Comparison of ENCODE assay signal across 39 cellular contexts in the genomic region with DNA sequence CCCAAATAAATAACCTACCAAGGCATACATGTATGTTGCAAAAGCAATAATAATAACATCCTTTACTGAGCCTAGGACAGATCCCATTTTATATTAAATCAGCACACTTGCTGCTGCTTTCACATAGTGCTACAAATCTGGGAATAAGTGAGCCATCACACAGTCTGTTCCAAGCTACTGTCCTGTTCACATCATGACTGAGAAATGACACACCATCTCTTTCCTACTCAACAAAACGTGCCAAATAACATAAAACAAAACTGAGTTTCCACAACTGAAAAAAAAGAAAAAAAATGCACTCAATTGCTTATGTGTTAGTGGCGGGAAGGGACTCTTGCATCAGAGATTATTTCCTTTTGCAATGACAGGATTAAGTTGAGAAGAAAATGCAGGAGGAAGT.
DNase-seq lines count a peak whose midpoint lies in the region; FAIRE-seq and TF ChIP-seq lines count a peak whose summit lies in the region.
"Had no signal": no experiment of that assay in that cellular context is flagged by ENCODE, and none has a peak within 500 bp of the region (broad histone marks: within the 10 kb centered on the region; RNA-seq: fewer than 3 reads in every experiment).

No MANE protein-coding gene starts in this region.

- H3K4me2 ChIP-seq in astrocyte (ENCODE audit: low read length) = peak overlapping the region; percentile 26

- CTCF ChIA-PET in activated naive CD4-positive, alpha-beta T cell treated with anti-CD3 and anti-CD28 coated beads for 36 hours (lab: Charles Lee) = interaction anchor here (0.7 kb wide), 1 partner anchor 205 kb away, joined by 3 read pairs; no protein-coding TSS in a partner anchor

- H3K9me3 Mint-ChIP-seq in astrocyte (ENCODE audit: unreplicated experiment) (no peaks in the 10 kb centered on the region), osteocyte (ENCODE audit: unreplicated experiment) (no peaks in the 10 kb centered on the region)
- H3K9me3 Mint-ChIP-seq in activated naive CD4-positive, alpha-beta T cell treated with anti-CD3 and anti-CD28 coated beads for 36 hours = no peaks in the 10 kb centered on the region
- H3K9me3 Mint-ChIP-seq: activated CD4-positive, alpha-beta T cell treated with anti-CD3 and anti-CD28 coated beads, Interleukin-2, amount 10 ng/mL, durations not matched to agents 24 days and 14 days; activated naive CD8-positive, alpha-beta T cell treated with anti-CD3 and anti-CD28 coated beads, Interleukin-2, amount 10 ng/mL, durations not matched to agents 7 days and 5 days; CD4-positive, alpha-beta memory T cell; natural killer cell had no signal

- no peak overlapping the region for H3K27ac ChIP-seq in astrocyte (ENCODE audit: low read depth, low read length)
- no peak overlapping the region for H3K27ac ChIP-seq in kidney (ENCODE audit: low read depth in 2 of 2, low read length in 2 of 2)
- H3K27ac ChIP-seq in tibial artery = peak overlapping the region; percentile 37 to 46
- H3K27ac ChIP-seq: 22Rv1, HL-60, lower lobe of right lung, SJCRH30, skin epidermis, WERI-Rb-1 had no signal

- H4K20me1 ChIP-seq in astrocyte (ENCODE audit: insufficient read depth, low read length) = no peaks in the 10 kb centered on the region

- H2AFZ ChIP-seq in astrocyte (ENCODE audit: low read depth, low read length) = no peak overlapping the region

- H3K27me3 ChIP-seq in astrocyte (ENCODE audit: insufficient read depth, low read length) (no peaks in the 10 kb centered on the region), tibial artery (no peaks in the 10 kb centered on the region)
- H3K27me3 ChIP-seq: ascending aorta, esophagus muscularis mucosa, SJCRH30 had no signal

- H3K27me3 Mint-ChIP-seq in astrocyte (ENCODE audit: low read depth, unreplicated experiment) = no peaks in the 10 kb centered on the region
- H3K27me3 Mint-ChIP-seq in osteocyte (ENCODE audit: unreplicated experiment) = no peaks in the 10 kb centered on the region
- peaks cover 2% of the 10 kb centered on the region for H3K27me3 Mint-ChIP-seq in activated naive CD4-positive, alpha-beta T cell treated with anti-CD3 and anti-CD28 coated beads for 36 hours (ENCODE audit: low read depth)
- H3K27me3 Mint-ChIP-seq: activated CD4-positive, alpha-beta T cell treated with anti-CD3 and anti-CD28 coated beads, Interleukin-2, amount 10 ng/mL, durations not matched to agents 24 days and 14 days had no signal

- TF ChIP-seq CTCF in astrocyte (IDR thresholded peaks at IDR 0.05; ENCODE audit: insufficient read depth, low read depth, low read length) = no peak
- TF ChIP-seq CTCF in kidney (IDR thresholded peaks at IDR 0.05; ENCODE audit: borderline replicate concordance, extremely low read depth, insufficient read depth) = no peak
- TF ChIP-seq CTCF in tibial artery (IDR thresholded peaks at IDR 0.05) = no peak
- TF ChIP-seq CTCF in osteocyte (IDR thresholded peaks at IDR 0.05) = no peak

- H3K9me3 ChIP-seq in astrocyte (ENCODE audit: insufficient read depth, low read depth, low read length) (no peaks in the 10 kb centered on the region), kidney (ENCODE audit: control insufficient read depth in 1 of 2, low read length in 2 of 2) (no peaks in the 10 kb centered on the region), tibial artery (no peaks in the 10 kb centered on the region)
- H3K9me3 ChIP-seq: ascending aorta, esophagus muscularis mucosa, lower lobe of right lung, mucosa of descending colon, SJCRH30 had no signal

- H3K27ac Mint-ChIP-seq in astrocyte (ENCODE audit: unreplicated experiment) (no peak overlapping the region), osteocyte (ENCODE audit: unreplicated experiment) (no peak overlapping the region)
- H3K27ac Mint-ChIP-seq in activated naive CD4-positive, alpha-beta T cell treated with anti-CD3 and anti-CD28 coated beads for 36 hours = no peak overlapping the region
- H3K27ac Mint-ChIP-seq: activated CD4-positive, alpha-beta T cell treated with anti-CD3 and anti-CD28 coated beads, Interleukin-2, amount 10 ng/mL, durations not matched to agents 24 days and 14 days; activated naive CD8-positive, alpha-beta T cell treated with anti-CD3 and anti-CD28 coated beads, Interleukin-2, amount 10 ng/mL, durations not matched to agents 7 days and 5 days; CD4-positive, alpha-beta memory T cell; endodermal cell; natural killer cell had no signal

- intact Hi-C loops in kidney (cut with DNase I) = no loop called here
- intact Hi-C loops in tibial artery (cut with DNase I; ENCODE audit: low total_unique reads) = no loop called here
- intact Hi-C loops in activated naive CD4-positive, alpha-beta T cell treated with anti-CD3 and anti-CD28 coated beads for 36 hours (cut with micrococcal nuclease) = no loop called here

- no peak overlapping the region for H3K4me3 Mint-ChIP-seq in astrocyte (ENCODE audit: unreplicated experiment)
- no peak overlapping the region for H3K4me3 Mint-ChIP-seq in osteocyte (ENCODE audit: unreplicated experiment)
- no peak overlapping the region for H3K4me3 Mint-ChIP-seq in activated naive CD4-positive, alpha-beta T cell treated with anti-CD3 and anti-CD28 coated beads for 36 hours
- H3K4me3 Mint-ChIP-seq: activated CD4-positive, alpha-beta T cell treated with anti-CD3 and anti-CD28 coated beads, Interleukin-2, amount 10 ng/mL, durations not matched to agents 24 days and 14 days; activated naive CD8-positive, alpha-beta T cell treated with anti-CD3 and anti-CD28 coated beads, Interleukin-2, amount 10 ng/mL, durations not matched to agents 7 days and 5 days; CD4-positive, alpha-beta memory T cell; endodermal cell; natural killer cell had no signal

- H3K79me2 ChIP-seq in astrocyte (ENCODE audit: insufficient read depth, low read length) = no peaks in the 10 kb centered on the region

- H3K36me3 ChIP-seq in astrocyte (ENCODE audit: insufficient read depth, low read length) (no peaks in the 10 kb centered on the region), kidney (ENCODE audit: control insufficient read depth in 1 of 2, insufficient read depth in 2 of 2, low read length in 2 of 2) (no peaks in the 10 kb centered on the region), tibial artery (no peaks in the 10 kb centered on the region)
- H3K36me3 ChIP-seq: ascending aorta, esophagus muscularis mucosa, lower lobe of right lung, SJCRH30, WERI-Rb-1 had no signal

- no peak overlapping the region for H3K9ac ChIP-seq in astrocyte (ENCODE audit: low read length)
- H3K9ac ChIP-seq in kidney (ENCODE audit: low read length in 2 of 2) = no peak overlapping the region

- H3K4me3 ChIP-seq in astrocyte (ENCODE audit: insufficient read depth, low read depth, low read length) (no peak overlapping the region), kidney (ENCODE audit: low read length in 2 of 2) (no peak overlapping the region), tibial artery (no peak overlapping the region)
- H3K4me3 ChIP-seq: ascending aorta, esophagus muscularis mucosa, lower lobe of right lung, mucosa of descending colon, SJCRH30, skin epidermis had no signal

- H3K4me1 ChIP-seq in astrocyte (ENCODE audit: insufficient read depth, low read length) (peaks cover 16% of the 10 kb centered on the region), kidney (ENCODE audit: control insufficient read depth in 1 of 2, insufficient read depth in 1 of 2, low read depth in 1 of 2, low read length in 2 of 2) (peaks cover 3 to 13% of the 10 kb centered on the region in 2 donors), tibial artery (peaks cover 0 to 33% (median 8%) of the 10 kb centered on the region in 4 donors)

- peaks cover 47% of the 10 kb centered on the region for H3K4me1 Mint-ChIP-seq in astrocyte (ENCODE audit: low read depth, unreplicated experiment)
- peaks cover 22% of the 10 kb centered on the region for H3K4me1 Mint-ChIP-seq in osteocyte (ENCODE audit: unreplicated experiment)
- H3K4me1 Mint-ChIP-seq in activated naive CD4-positive, alpha-beta T cell treated with anti-CD3 and anti-CD28 coated beads for 36 hours (ENCODE audit: low read depth) = no peaks in the 10 kb centered on the region
- H3K4me1 Mint-ChIP-seq: activated CD4-positive, alpha-beta T cell treated with anti-CD3 and anti-CD28 coated beads, Interleukin-2, amount 10 ng/mL, durations not matched to agents 24 days and 14 days; activated naive CD8-positive, alpha-beta T cell treated with anti-CD3 and anti-CD28 coated beads, Interleukin-2, amount 10 ng/mL, durations not matched to agents 7 days and 5 days; CD4-positive, alpha-beta memory T cell; natural killer cell had no signal

- FAIRE-seq in astrocyte (lab: Jason Lieb, UNC) (peak; percentile 73), kidney (lab: Jason Lieb, UNC) (peak; percentile 86)
- FAIRE-seq: D721Med, frontal cortex had no signal

- H3K36me3 Mint-ChIP-seq in astrocyte (ENCODE audit: low read depth, unreplicated experiment) (no peaks in the 10 kb centered on the region), osteocyte (ENCODE audit: unreplicated experiment) (no peaks in the 10 kb centered on the region)
- H3K36me3 Mint-ChIP-seq in activated naive CD4-positive, alpha-beta T cell treated with anti-CD3 and anti-CD28 coated beads for 36 hours (ENCODE audit: low read depth) = no peaks in the 10 kb centered on the region
- H3K36me3 Mint-ChIP-seq: activated naive CD8-positive, alpha-beta T cell treated with anti-CD3 and anti-CD28 coated beads, Interleukin-2, amount 10 ng/mL, durations not matched to agents 7 days and 5 days; CD4-positive, alpha-beta memory T cell; natural killer cell had no signal

- DNase-seq in NOMO-1 treated with DMSO at 0.1 percent for 48 hours (lab: John Stamatoyannopoulos, UW; ENCODE audit: unreplicated experiment) = peak; percentile 44
- no peak for DNase-seq in NOMO-1 treated with dmso at 0.1 percent for 144 hours (lab: John Stamatoyannopoulos, UW; ENCODE audit: unreplicated experiment)
- DNase-seq in astrocyte (ENCODE audit: low read depth) = no peak
- DNase-seq in kidney = no peak
- DNase-seq in tibial artery = no peak
- DNase-seq in KG1 (lab: John Stamatoyannopoulos, UW) = no peak
- no peak for DNase-seq in osteocyte (ENCODE audit: extremely low spot score, unreplicated experiment)
- no peak for DNase-seq in activated naive CD4-positive, alpha-beta T cell treated with anti-CD3 and anti-CD28 coated beads for 36 hours
- DNase-seq: activated CD4-positive, alpha-beta T cell treated with anti-CD3 and anti-CD28 coated beads, Interleukin-2, amount 10 ng/mL, durations not matched to agents 24 days and 14 days; activated CD8-positive, alpha-beta memory T cell treated with anti-CD3 and anti-CD28 coated beads for 24 hours; activated effector memory CD4-positive, alpha-beta T cell treated with anti-CD3 and anti-CD28 coated beads, Interleukin-2, amount 50 U/mL, for 16 hours; activated naive CD8-positive, alpha-beta T cell treated with anti-CD3 and anti-CD28 coated beads, Interleukin-2, amount 10 ng/mL, durations not matched to agents 7 days and 5 days; activated T-cell treated with anti-CD3 and anti-CD28 coated beads for 4 hours; CD4-positive, alpha-beta memory T cell; central memory CD4-positive, alpha-beta T cell; DND-41; endodermal cell; H7; Karpas-422; kidney glomerular epithelial cell; lower lobe of right lung; mucosa of descending colon; natural killer cell; NCI-H1436; NCI-H2107; NCI-H446; NCI-H748 treated with DMSO at 0.1 percent for 48 hours; occipital lobe; SJCRH30; stimulated activated naive CD4-positive, alpha-beta T cell; T-helper 9 cell; WERI-Rb-1 had no signal

Comparison
In these comparisons a context has a peak if more than half of its experiments do, and no peak if none do; other contexts are left out.
1. H3K27ac ChIP-seq: peak in tibial artery (2 of 2); none in astrocyte (single experiment) and kidney (0 of 2).